In the genomic region with DNA sequence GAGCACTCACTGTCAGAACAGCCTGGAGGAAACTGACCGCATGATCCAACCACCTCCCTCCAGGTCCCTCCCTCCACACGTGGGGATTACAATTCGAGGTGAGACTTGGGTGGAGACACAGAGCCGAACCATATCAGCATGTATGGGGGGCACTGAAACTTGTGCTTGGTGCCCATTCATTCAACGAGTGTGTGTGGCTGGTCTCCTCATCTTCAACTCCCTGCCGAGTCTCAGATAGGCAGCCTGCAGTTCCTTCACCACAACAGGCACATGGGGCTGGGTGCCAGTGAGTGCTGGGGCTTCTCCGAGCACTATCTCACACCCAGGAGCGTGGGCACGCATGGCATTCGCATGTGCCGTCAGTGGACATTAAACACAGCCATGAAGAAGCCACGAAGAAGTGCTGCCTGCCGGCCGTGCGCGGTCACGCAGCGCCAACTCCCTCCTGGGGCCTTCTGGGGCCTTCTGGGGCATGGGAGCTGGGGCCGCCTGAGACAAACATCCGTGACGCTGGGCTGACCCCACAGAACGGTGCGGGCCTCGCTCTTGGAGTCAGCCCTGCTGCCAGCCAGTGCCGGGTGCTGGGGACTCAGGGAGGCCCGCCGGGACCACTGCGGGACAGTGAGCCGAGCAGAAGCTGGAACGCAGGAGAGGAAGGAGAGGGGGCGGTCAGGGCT, we compare ENCODE assay signal across 8 cellular contexts. TPM values are rescaled to one million over a fixed set of nuclear protein-coding genes. Genes with fewer than 3 reads are reported as not detected.
DNase-seq lines count a peak whose midpoint lies in the region; ATAC-seq, FAIRE-seq and TF ChIP-seq lines count a peak whose summit lies in the region.

No MANE protein-coding gene starts in this region.

- H3K4me3 Mint-ChIP-seq in CD4-positive, alpha-beta memory T cell: peak overlapping the region; percentile 92 to 98 (median 96)
- peak overlapping the region; percentile 94 for H3K4me3 Mint-ChIP-seq in activated naive CD8-positive, alpha-beta T cell treated with anti-CD3 and anti-CD28 coated beads, Interleukin-2, amount 50 U/mL, for 24 hours
- peak overlapping the region; percentile 99 for H3K4me3 Mint-ChIP-seq in type B pancreatic cell

- peaks cover 42% of the 10 kb centered on the region for H3K4me1 ChIP-seq in CD4-positive, alpha-beta memory T cell (ENCODE audit: insufficient read depth, low read length)
- peaks cover 40% of the 10 kb centered on the region for H3K4me1 ChIP-seq in HepG2 (ENCODE audit: insufficient read depth, low read length)

- CTCF ChIA-PET in CD4-positive, alpha-beta memory T cell (lab: Charles Lee; ENCODE audit: partially characterized antibody): interaction anchor here (1.2 to 1.5 kb wide), 4 partner anchors 15 to 93 kb away, joined by 3 to 6 read pairs (median 4); partner anchors contain the start of genes ARFRP1 and ZGPAT
- CTCF ChIA-PET in HepG2 (lab: Yijun Ruan, JAX; ENCODE audit: low intra/inter-chr PET ratio, low total read pairs): no interaction called here

- in situ Hi-C loops in HepG2 (cut with HindIII; ENCODE audit: extremely low pct_ligation_motif_present, low pct_unique_long_range_greater_than_20kb): no loop called here

- TF ChIP-seq CTCF in HepG2 (CRISPR knock-in tag; IDR thresholded peaks at IDR 0.05) (no peak), type B pancreatic cell (conservative IDR thresholded peaks at IDR 0.05) (no peak), D721Med (IDR thresholded peaks at IDR 0.05; ENCODE audit: insufficient read depth, missing control alignments) (no peak)

- H3K36me3 ChIP-seq in CD4-positive, alpha-beta memory T cell (ENCODE audit: insufficient read depth, low read length): no peaks in the 10 kb centered on the region
- peaks cover 10 to 18% of the 10 kb centered on the region in 2 experiments for H3K36me3 ChIP-seq in HepG2 (replicated peaks in 1 of 2; ENCODE audit: control insufficient read depth in 1 of 2, insufficient read depth in 2 of 2, low read length in 2 of 2)

- peaks cover 17% of the 10 kb centered on the region for H3K79me2 ChIP-seq in HepG2 (ENCODE audit: insufficient read depth, low read length)

- peak overlapping the region; percentile 93 for H3K4me2 ChIP-seq in HepG2 (ENCODE audit: low read depth, low read length)

- H3K9ac ChIP-seq in HepG2 (ENCODE audit: insufficient read depth, low read depth, low read length): peak overlapping the region; percentile 87

- no peak for FAIRE-seq in HepG2 (lab: Jason Lieb, UNC)
- FAIRE-seq in D721Med (lab: Jason Lieb, UNC): no peak

- H3K27ac Mint-ChIP-seq in CD4-positive, alpha-beta memory T cell: peak overlapping the region in 6 of 7 donors; percentile 94 to 98 (median 96)
- peak overlapping the region; percentile 93 for H3K27ac Mint-ChIP-seq in activated naive CD8-positive, alpha-beta T cell treated with anti-CD3 and anti-CD28 coated beads, Interleukin-2, amount 50 U/mL, for 24 hours
- H3K27ac Mint-ChIP-seq in type B pancreatic cell: peak overlapping the region; percentile 92

- H4K20me1 ChIP-seq in HepG2 (ENCODE audit: insufficient read depth, low read length): no peaks in the 10 kb centered on the region

- no peak; a peak in 1 of 4 replicates for TF ChIP-seq POLR2A in HepG2 (IDR thresholded peaks at IDR 0.05; ENCODE audit: insufficient read depth in 1 of 2, low read depth in 2 of 2, low read length in 2 of 2)

- peaks cover 6 to 13% of the 10 kb centered on the region in 2 donors for H3K36me3 Mint-ChIP-seq in CD4-positive, alpha-beta memory T cell
- H3K36me3 Mint-ChIP-seq in activated naive CD8-positive, alpha-beta T cell treated with anti-CD3 and anti-CD28 coated beads, Interleukin-2, amount 50 U/mL, for 24 hours (ENCODE audit: low read depth): peaks cover 11% of the 10 kb centered on the region
- no peaks in the 10 kb centered on the region for H3K36me3 Mint-ChIP-seq in type B pancreatic cell

- intact Hi-C loops in CD4-positive, alpha-beta memory T cell (cut with micrococcal nuclease): loop anchor here (5.0 kb wide), 1 partner anchor 405 kb away; the partner anchor contains the start of gene TCEA2
- intact Hi-C loops in HepG2 (cut with micrococcal nuclease; ENCODE audit: unreplicated experiment): loop anchor here (10.0 kb wide), 1 partner anchor 123 kb away; the partner anchor contains the start of gene PTK6

- peak; percentile 5 for ATAC-seq in HG02885 (IDR thresholded peaks at IDR 0.05; ENCODE audit: poor library complexity, unreplicated experiment)
- no peak for ATAC-seq in activated naive CD8-positive, alpha-beta T cell treated with anti-CD3 and anti-CD28 coated beads, Interleukin-2, amount 50 U/mL, for 24 hours
- ATAC-seq in HepG2: peak; percentile 5
- no peak for ATAC-seq in HG03025 (IDR thresholded peaks at IDR 0.05; ENCODE audit: low FRiP score, unreplicated experiment)

- peak overlapping the region; percentile 77 for H2AFZ ChIP-seq in HepG2 (ENCODE audit: low read length)

- peaks cover 17 to 48% (median 24%) of the 10 kb centered on the region in 4 donors for H3K4me1 Mint-ChIP-seq in CD4-positive, alpha-beta memory T cell
- peaks cover 33% of the 10 kb centered on the region for H3K4me1 Mint-ChIP-seq in activated naive CD8-positive, alpha-beta T cell treated with anti-CD3 and anti-CD28 coated beads, Interleukin-2, amount 50 U/mL, for 24 hours
- H3K4me1 Mint-ChIP-seq in type B pancreatic cell (ENCODE audit: unreplicated experiment): peaks cover 26% of the 10 kb centered on the region

- H3K27me3 Mint-ChIP-seq in CD4-positive, alpha-beta memory T cell: no peaks in the 10 kb centered on the region
- H3K27me3 Mint-ChIP-seq in activated naive CD8-positive, alpha-beta T cell treated with anti-CD3 and anti-CD28 coated beads, Interleukin-2, amount 50 U/mL, for 24 hours: no peaks in the 10 kb centered on the region
- H3K27me3 Mint-ChIP-seq in type B pancreatic cell: no peaks in the 10 kb centered on the region

- H3K9me3 ChIP-seq in CD4-positive, alpha-beta memory T cell (ENCODE audit: control insufficient read depth in 1 of 2, low read length in 2 of 2): no peaks in the 10 kb centered on the region
- no peaks in the 10 kb centered on the region for H3K9me3 ChIP-seq in HepG2 (ENCODE audit: low read length)

- H3K27me3 ChIP-seq in CD4-positive, alpha-beta memory T cell (ENCODE audit: insufficient read depth, low read length): no peaks in the 10 kb centered on the region
- H3K27me3 ChIP-seq in HepG2 (ENCODE audit: control insufficient read depth in 1 of 2, insufficient read depth in 2 of 2, low read length in 2 of 2): no peaks in the 10 kb centered on the region; a peak in 1 of 5 replicates

- WGBS in HepG2 (ENCODE audit: low lambda C conversion rate): 67% methylated on average over 30 of the region's 31 CpGs

- no peak for DNase-seq in CD4-positive, alpha-beta memory T cell
- DNase-seq in activated naive CD8-positive, alpha-beta T cell treated with anti-CD3 and anti-CD28 coated beads, Interleukin-2, amount 50 U/mL, for 24 hours: no peak
- DNase-seq in HepG2 (ENCODE audit: low spot score): no peak
- DNase-seq in type B pancreatic cell (ENCODE audit: extremely low spot score, unreplicated experiment): no peak
- no peak for DNase-seq in D721Med (ENCODE audit: insufficient read length, low spot score)
- no peak for DNase-seq in GOT3 (lab: John Stamatoyannopoulos, UW)

- no peaks in the 10 kb centered on the region for H3K9me3 Mint-ChIP-seq in CD4-positive, alpha-beta memory T cell
- no peaks in the 10 kb centered on the region for H3K9me3 Mint-ChIP-seq in activated naive CD8-positive, alpha-beta T cell treated with anti-CD3 and anti-CD28 coated beads, Interleukin-2, amount 50 U/mL, for 24 hours
- no peaks in the 10 kb centered on the region for H3K9me3 Mint-ChIP-seq in type B pancreatic cell

- no peak for TF ChIP-seq RAD21 in HepG2 (CRISPR knock-in tag; IDR thresholded peaks at IDR 0.05)

- TF ChIP-seq EP300 in HepG2 (IDR thresholded peaks at IDR 0.05; ENCODE audit: low read depth in 2 of 2, low read length in 2 of 2): no peak
- no peak for TF ChIP-seq EP300 in HepG2 (CRISPR knock-in tag; IDR thresholded peaks at IDR 0.05; ENCODE audit: borderline replicate concordance)

- BruUV-seq in HepG2 (replicated peaks; lab: Mats Ljungman, UMichigan): TSS peak; percentile 85

- H3K27ac ChIP-seq in CD4-positive, alpha-beta memory T cell (ENCODE audit: low read depth, low read length): peak overlapping the region; percentile 75
- H3K27ac ChIP-seq in HepG2 (ENCODE audit: extremely low read length, insufficient read depth, low read length): peak overlapping the region; percentile 65

- POLR2A ChIA-PET in CD4-positive, alpha-beta memory T cell (lab: Charles Lee; ENCODE audit: partially characterized antibody): interaction anchor here (0.5 to 3.9 kb wide), 23 partner anchors 11 to 421 kb away, joined by 3 to 35 read pairs (median 6); partner anchors contain the start of genes ARFRP1, GMEB2, HELZ2 and LIME1
- POLR2A ChIA-PET in HepG2 (lab: Yijun Ruan, JAX): interaction anchor here (1.0 to 2.8 kb wide), 16 partner anchors 9 to 323 kb away, joined by 3 to 30 read pairs (median 8); partner anchors contain the start of genes ARFRP1, GMEB2, HELZ2 and PRPF6

- peak overlapping the region in 1 of 2 donors; percentile 97 for H3K4me3 ChIP-seq in CD4-positive, alpha-beta memory T cell (ENCODE audit: low read length in 2 of 2)
- H3K4me3 ChIP-seq in HepG2 (replicated peaks in 1 of 3; ENCODE audit: insufficient read depth in 1 of 3, low read depth in 2 of 3, low read length in 3 of 3): peak overlapping the region; percentile 78 to 95 (median 94)

RNA-seq across cellular contexts. Expression of gene RTEL1, which starts 0.7 kb away (rescaled TPM):
- 10 to 100 TPM; 30.9 to 36.0 TPM for total RNA-seq in CD4-positive, alpha-beta memory T cell
- polyA plus RNA-seq in CD4-positive, alpha-beta memory T cell: 1 to 10 TPM; 1.3 to 5.4 TPM
- total RNA-seq in HepG2 (2016; rRNA removed; fragmentation: Illumina TruSeq; extraction: Trizol): 10.9 and 21.8 TPM in 2 replicates
- total RNA-seq in HepG2 (2016; cell fraction: cytosol; rRNA removed; fragmentation: Illumina TruSeq; extraction: Trizol; ENCODE audit: low read depth): 1.6 and 2.4 TPM in 2 replicates
- total RNA-seq in HepG2 (2016; cell fraction: insoluble cytoplasmic fraction; rRNA removed; fragmentation: Illumina TruSeq; extraction: Trizol): 8.3 and 23.6 TPM in 2 replicates
- total RNA-seq in HepG2 (2016; cell fraction: membrane; rRNA removed; fragmentation: Illumina TruSeq; extraction: Trizol): 4.7 and 6.3 TPM in 2 replicates
- 34.3 and 37.2 TPM in 2 replicates for total RNA-seq in HepG2 (2016; cell fraction: nucleus; rRNA removed; fragmentation: Illumina TruSeq; extraction: Trizol)
- 29.5 and 36.4 TPM in 2 replicates for polyA plus RNA-seq in HepG2 (2011; rRNA removed)
- 3.8 and 9.1 TPM in 2 replicates for polyA plus RNA-seq in HepG2 (2011; cell fraction: cytosol; rRNA removed)
- 268 and 385 TPM in 2 replicates for polyA plus RNA-seq in HepG2 (2011; cell fraction: nucleus; rRNA removed)
- polyA plus RNA-seq in HepG2 (2012): 16.7 and 17.6 TPM in 2 replicates
- 1.9 TPM in 2 replicates for polyA plus RNA-seq in HepG2 (2016; cell fraction: cytosol; fragmentation: Illumina TruSeq; extraction: Trizol; ENCODE audit: low read depth)
- polyA plus RNA-seq in HepG2 (2016; cell fraction: insoluble cytoplasmic fraction; fragmentation: Illumina TruSeq; extraction: Trizol; ENCODE audit: low read depth): 8.6 and 15.7 TPM in 2 replicates
- 4.9 and 5.5 TPM in 2 replicates for polyA plus RNA-seq in HepG2 (2016; cell fraction: membrane; fragmentation: Illumina TruSeq; extraction: Trizol; ENCODE audit: low read depth)
- 117 and 129 TPM in 2 replicates for polyA plus RNA-seq in HepG2 (2016; cell fraction: nucleus; fragmentation: Illumina TruSeq; extraction: Trizol; ENCODE audit: insufficient read depth, low read depth)
- polyA minus RNA-seq in HepG2 (2011; rRNA and poly(A)+ RNA removed; ENCODE audit: low replicate concordance): 47.6 and 86.8 TPM in 2 replicates
- 5.5 and 5.7 TPM in 2 replicates for polyA minus RNA-seq in HepG2 (2011; cell fraction: cytosol; rRNA and poly(A)+ RNA removed)
- 78.0 and 85.2 TPM in 2 replicates for polyA minus RNA-seq in HepG2 (2011; cell fraction: nucleus; rRNA and poly(A)+ RNA removed)
- 20.7 and 39.2 TPM in 2 replicates for total RNA-seq in type B pancreatic cell (ENCODE audit: low replicate concordance)

RNA-seq across cellular contexts. Expression of gene STMN3, which starts 4.2 kb away (rescaled TPM):
- total RNA-seq in CD4-positive, alpha-beta memory T cell: 100 to 1,000 TPM; 110 to 120 TPM
- polyA plus RNA-seq in CD4-positive, alpha-beta memory T cell: 10 to 100 TPM; 18.9 to 30.5 TPM
- 28.1 and 48.3 TPM in 2 replicates for total RNA-seq in HepG2 (2016; rRNA removed; fragmentation: Illumina TruSeq; extraction: Trizol)
- 9.7 and 10.6 TPM in 2 replicates for total RNA-seq in HepG2 (2016; cell fraction: cytosol; rRNA removed; fragmentation: Illumina TruSeq; extraction: Trizol; ENCODE audit: low read depth)
- total RNA-seq in HepG2 (2016; cell fraction: insoluble cytoplasmic fraction; rRNA removed; fragmentation: Illumina TruSeq; extraction: Trizol): 26.7 and 50.6 TPM in 2 replicates
- total RNA-seq in HepG2 (2016; cell fraction: membrane; rRNA removed; fragmentation: Illumina TruSeq; extraction: Trizol): 20.0 and 20.9 TPM in 2 replicates
- total RNA-seq in HepG2 (2016; cell fraction: nucleus; rRNA removed; fragmentation: Illumina TruSeq; extraction: Trizol): 36.8 and 43.1 TPM in 2 replicates
- 21.0 and 28.5 TPM in 2 replicates for polyA plus RNA-seq in HepG2 (2011; rRNA removed)
- 22.7 and 33.5 TPM in 2 replicates for polyA plus RNA-seq in HepG2 (2011; cell fraction: cytosol; rRNA removed)
- 98.2 and 123 TPM in 2 replicates for polyA plus RNA-seq in HepG2 (2011; cell fraction: nucleus; rRNA removed)
- 13.1 and 18.3 TPM in 2 replicates for polyA plus RNA-seq in HepG2 (2012)
- 10.7 and 12.2 TPM in 2 replicates for polyA plus RNA-seq in HepG2 (2016; cell fraction: cytosol; fragmentation: Illumina TruSeq; extraction: Trizol; ENCODE audit: low read depth)
- 28.3 and 29.5 TPM in 2 replicates for polyA plus RNA-seq in HepG2 (2016; cell fraction: insoluble cytoplasmic fraction; fragmentation: Illumina TruSeq; extraction: Trizol; ENCODE audit: low read depth)
- polyA plus RNA-seq in HepG2 (2016; cell fraction: membrane; fragmentation: Illumina TruSeq; extraction: Trizol; ENCODE audit: low read depth): 16.2 and 16.7 TPM in 2 replicates
- 84.0 and 90.0 TPM in 2 replicates for polyA plus RNA-seq in HepG2 (2016; cell fraction: nucleus; fragmentation: Illumina TruSeq; extraction: Trizol; ENCODE audit: insufficient read depth, low read depth)
- 1.7 and 23.2 TPM in 2 replicates for polyA minus RNA-seq in HepG2 (2011; rRNA and poly(A)+ RNA removed; ENCODE audit: low replicate concordance)
- polyA minus RNA-seq in HepG2 (2011; cell fraction: cytosol; rRNA and poly(A)+ RNA removed): 8.5 and 11.0 TPM in 2 replicates
- 3.3 and 5.6 TPM in 2 replicates for polyA minus RNA-seq in HepG2 (2011; cell fraction: nucleus; rRNA and poly(A)+ RNA removed)
- total RNA-seq in type B pancreatic cell (ENCODE audit: low replicate concordance): 38.9 and 40.8 TPM in 2 replicates

RNA-seq across cellular contexts. Expression of gene GMEB2, which starts 30.5 kb away (rescaled TPM):
- total RNA-seq in CD4-positive, alpha-beta memory T cell: 10 to 100 TPM; 24.4 to 26.4 TPM
- polyA plus RNA-seq in CD4-positive, alpha-beta memory T cell: 10 to 100 TPM in 1 of 2 donors, 1 to 10 TPM in 1; 4.5 to 16.6 TPM
- total RNA-seq in HepG2 (2016; rRNA removed; fragmentation: Illumina TruSeq; extraction: Trizol): 11.6 and 12.4 TPM in 2 replicates
- 2.2 and 2.3 TPM in 2 replicates for total RNA-seq in HepG2 (2016; cell fraction: cytosol; rRNA removed; fragmentation: Illumina TruSeq; extraction: Trizol; ENCODE audit: low read depth)
- total RNA-seq in HepG2 (2016; cell fraction: insoluble cytoplasmic fraction; rRNA removed; fragmentation: Illumina TruSeq; extraction: Trizol): 9.6 and 12.4 TPM in 2 replicates
- 6.9 and 7.8 TPM in 2 replicates for total RNA-seq in HepG2 (2016; cell fraction: membrane; rRNA removed; fragmentation: Illumina TruSeq; extraction: Trizol)
- 7.8 and 10.3 TPM in 2 replicates for total RNA-seq in HepG2 (2016; cell fraction: nucleus; rRNA removed; fragmentation: Illumina TruSeq; extraction: Trizol)
- 10.6 and 11.5 TPM in 2 replicates for polyA plus RNA-seq in HepG2 (2011; rRNA removed)
- polyA plus RNA-seq in HepG2 (2011; cell fraction: cytosol; rRNA removed): 8.5 and 9.9 TPM in 2 replicates
- 20.2 and 24.4 TPM in 2 replicates for polyA plus RNA-seq in HepG2 (2011; cell fraction: nucleus; rRNA removed)
- polyA plus RNA-seq in HepG2 (2012): 6.9 and 8.7 TPM in 2 replicates
- 1.5 TPM in 2 replicates for polyA plus RNA-seq in HepG2 (2016; cell fraction: cytosol; fragmentation: Illumina TruSeq; extraction: Trizol; ENCODE audit: low read depth)
- 9.6 and 12.8 TPM in 2 replicates for polyA plus RNA-seq in HepG2 (2016; cell fraction: insoluble cytoplasmic fraction; fragmentation: Illumina TruSeq; extraction: Trizol; ENCODE audit: low read depth)
- 3.9 and 4.4 TPM in 2 replicates for polyA plus RNA-seq in HepG2 (2016; cell fraction: membrane; fragmentation: Illumina TruSeq; extraction: Trizol; ENCODE audit: low read depth)
- polyA plus RNA-seq in HepG2 (2016; cell fraction: nucleus; fragmentation: Illumina TruSeq; extraction: Trizol; ENCODE audit: insufficient read depth, low read depth): 17.0 TPM in 2 replicates
- polyA minus RNA-seq in HepG2 (2011; rRNA and poly(A)+ RNA removed; ENCODE audit: low replicate concordance): 9.4 and 15.1 TPM in 2 replicates
- polyA minus RNA-seq in HepG2 (2011; cell fraction: cytosol; rRNA and poly(A)+ RNA removed): 6.5 and 6.7 TPM in 2 replicates
- polyA minus RNA-seq in HepG2 (2011; cell fraction: nucleus; rRNA and poly(A)+ RNA removed): 5.6 and 6.2 TPM in 2 replicates
- total RNA-seq in type B pancreatic cell (ENCODE audit: low replicate concordance): 11.9 and 13.9 TPM in 2 replicates

RNA-seq across cellular contexts. Expression of gene TNFRSF6B, which starts 39.1 kb away (rescaled TPM):
- total RNA-seq in CD4-positive, alpha-beta memory T cell: not detected
- polyA plus RNA-seq in CD4-positive, alpha-beta memory T cell: not detected
- not detected in 2 replicates for total RNA-seq in HepG2 (2016; rRNA removed; fragmentation: Illumina TruSeq; extraction: Trizol)
- total RNA-seq in HepG2 (2016; cell fraction: cytosol; rRNA removed; fragmentation: Illumina TruSeq; extraction: Trizol; ENCODE audit: low read depth): not detected in 2 replicates
- total RNA-seq in HepG2 (2016; cell fraction: insoluble cytoplasmic fraction; rRNA removed; fragmentation: Illumina TruSeq; extraction: Trizol): not detected in 2 replicates
- total RNA-seq in HepG2 (2016; cell fraction: membrane; rRNA removed; fragmentation: Illumina TruSeq; extraction: Trizol): not detected in 2 replicates
- not detected in 2 replicates for total RNA-seq in HepG2 (2016; cell fraction: nucleus; rRNA removed; fragmentation: Illumina TruSeq; extraction: Trizol)
- 0.24 and 0.86 TPM in 2 replicates for polyA plus RNA-seq in HepG2 (2011; rRNA removed)
- 0.45 and 1.3 TPM in 2 replicates for polyA plus RNA-seq in HepG2 (2011; cell fraction: cytosol; rRNA removed)
- 22.5 and 36.0 TPM in 2 replicates for polyA plus RNA-seq in HepG2 (2011; cell fraction: nucleus; rRNA removed)
- polyA plus RNA-seq in HepG2 (2012): 0.55 TPM in 1 of 2 replicates, not detected in the other
- polyA plus RNA-seq in HepG2 (2016; cell fraction: cytosol; fragmentation: Illumina TruSeq; extraction: Trizol; ENCODE audit: low read depth): 0.45 and 0.48 TPM in 2 replicates
- 0.32 TPM in 1 of 2 replicates, not detected in the other for polyA plus RNA-seq in HepG2 (2016; cell fraction: insoluble cytoplasmic fraction; fragmentation: Illumina TruSeq; extraction: Trizol; ENCODE audit: low read depth)
- polyA plus RNA-seq in HepG2 (2016; cell fraction: membrane; fragmentation: Illumina TruSeq; extraction: Trizol; ENCODE audit: low read depth): 0.37 and 0.71 TPM in 2 replicates
- polyA plus RNA-seq in HepG2 (2016; cell fraction: nucleus; fragmentation: Illumina TruSeq; extraction: Trizol; ENCODE audit: insufficient read depth, low read depth): not detected in 2 replicates
- polyA minus RNA-seq in HepG2 (2011; rRNA and poly(A)+ RNA removed; ENCODE audit: low replicate concordance): not detected in 2 replicates
- not detected in 2 replicates for polyA minus RNA-seq in HepG2 (2011; cell fraction: cytosol; rRNA and poly(A)+ RNA removed)
- not detected in 2 replicates for polyA minus RNA-seq in HepG2 (2011; cell fraction: nucleus; rRNA and poly(A)+ RNA removed)
- not detected in 2 replicates for total RNA-seq in type B pancreatic cell (ENCODE audit: low replicate concordance)

RNA-seq across cellular contexts. Expression of gene ARFRP1, which starts 50.4 kb away (rescaled TPM):
- total RNA-seq in CD4-positive, alpha-beta memory T cell: 10 to 100 TPM; 85.6 to 92.0 TPM
- 10 to 100 TPM; 65.5 to 66.3 TPM for polyA plus RNA-seq in CD4-positive, alpha-beta memory T cell
- total RNA-seq in HepG2 (2016; rRNA removed; fragmentation: Illumina TruSeq; extraction: Trizol) (33.7 and 51.1 TPM in 2 replicates), type B pancreatic cell (ENCODE audit: low replicate concordance) (37.2 and 45.0 TPM in 2 replicates)
- total RNA-seq in HepG2 (2016; cell fraction: cytosol; rRNA removed; fragmentation: Illumina TruSeq; extraction: Trizol; ENCODE audit: low read depth): 9.6 and 11.5 TPM in 2 replicates
- total RNA-seq in HepG2 (2016; cell fraction: insoluble cytoplasmic fraction; rRNA removed; fragmentation: Illumina TruSeq; extraction: Trizol): 31.8 and 53.2 TPM in 2 replicates
- total RNA-seq in HepG2 (2016; cell fraction: membrane; rRNA removed; fragmentation: Illumina TruSeq; extraction: Trizol): 22.2 and 23.1 TPM in 2 replicates
- 37.5 and 46.0 TPM in 2 replicates for total RNA-seq in HepG2 (2016; cell fraction: nucleus; rRNA removed; fragmentation: Illumina TruSeq; extraction: Trizol)
- polyA plus RNA-seq in HepG2 (2011; rRNA removed): 32.0 and 42.8 TPM in 2 replicates
- polyA plus RNA-seq in HepG2 (2011; cell fraction: cytosol; rRNA removed): 48.5 and 49.6 TPM in 2 replicates
- polyA plus RNA-seq in HepG2 (2011; cell fraction: nucleus; rRNA removed): 123 and 125 TPM in 2 replicates
- 26.6 and 30.7 TPM in 2 replicates for polyA plus RNA-seq in HepG2 (2012)
- polyA plus RNA-seq in HepG2 (2016; cell fraction: cytosol; fragmentation: Illumina TruSeq; extraction: Trizol; ENCODE audit: low read depth): 8.8 and 9.1 TPM in 2 replicates
- 30.0 and 34.6 TPM in 2 replicates for polyA plus RNA-seq in HepG2 (2016; cell fraction: insoluble cytoplasmic fraction; fragmentation: Illumina TruSeq; extraction: Trizol; ENCODE audit: low read depth)
- polyA plus RNA-seq in HepG2 (2016; cell fraction: membrane; fragmentation: Illumina TruSeq; extraction: Trizol; ENCODE audit: low read depth): 12.6 and 13.5 TPM in 2 replicates
- 86.0 and 91.0 TPM in 2 replicates for polyA plus RNA-seq in HepG2 (2016; cell fraction: nucleus; fragmentation: Illumina TruSeq; extraction: Trizol; ENCODE audit: insufficient read depth, low read depth)
- 28.5 and 35.1 TPM in 2 replicates for polyA minus RNA-seq in HepG2 (2011; rRNA and poly(A)+ RNA removed; ENCODE audit: low replicate concordance)
- polyA minus RNA-seq in HepG2 (2011; cell fraction: cytosol; rRNA and poly(A)+ RNA removed): 10.4 and 12.4 TPM in 2 replicates
- polyA minus RNA-seq in HepG2 (2011; cell fraction: nucleus; rRNA and poly(A)+ RNA removed): 55.9 and 67.1 TPM in 2 replicates

Comparison
In these comparisons a context has a peak if more than half of its experiments do, and no peak if none do; other contexts are left out.
1. ATAC-seq: peak in HG02885 (single experiment) and HepG2 (single experiment); none in activated naive CD8-positive, alpha-beta T cell treated with anti-CD3 and anti-CD28 coated beads, Interleukin-2, amount 50 U/mL, for 24 hours (single experiment) and HG03025 (single experiment).
2. Peak in every context shown above with its lines, with median percentiles within 50 percentile points of each other: H3K27ac Mint-ChIP-seq and H3K4me3 Mint-ChIP-seq.